ENCODE assay signal across 15 cellular contexts in genomic region chr19:39388657-39389056, GRCh38. TPM values are rescaled to one million over a fixed set of nuclear protein-coding genes. Genes with fewer than 3 reads are reported as not detected.
A peak's percentile ranks its signal among the peaks of the same experiment; 100 is the strongest.
DNase-seq lines count a peak whose midpoint lies in the region; ATAC-seq and TF ChIP-seq lines count a peak whose summit lies in the region.
"Had no signal": no experiment of that assay in that cellular context is flagged by ENCODE, and none has a peak within 500 bp of the region (broad histone marks: within the 10 kb centered on the region; RNA-seq: fewer than 3 reads in every experiment).

No MANE protein-coding gene starts in this region.

- H3K4me1 ChIP-seq in breast epithelium (peaks cover 8 to 15% of the 10 kb centered on the region in 2 donors), vagina (peaks cover 29% of the 10 kb centered on the region)

- CTCF ChIA-PET in MCF 10A (lab: Yijun Ruan, JAX): interaction anchor here (0.8 to 1.1 kb wide), 3 partner anchors 9 to 16 kb away, joined by 3 read pairs; no protein-coding TSS in a partner anchor
- CTCF ChIA-PET in activated CD4-positive, alpha-beta memory T cell treated with anti-CD3 and anti-CD28 coated beads, Interleukin-2, amount 10 ng/mL, durations not matched to agents 7 days and 5 days (lab: Charles Lee): no interaction called here

- no peak for TF ChIP-seq POLR2A in breast epithelium (IDR thresholded peaks at IDR 0.05)
- no peak for TF ChIP-seq POLR2A in vagina (IDR thresholded peaks at IDR 0.05)

- H3K9me3 Mint-ChIP-seq in MCF 10A (ENCODE audit: unreplicated experiment) (no peaks in the 10 kb centered on the region), memory B cell (no peaks in the 10 kb centered on the region)
- no peaks in the 10 kb centered on the region for H3K9me3 Mint-ChIP-seq in activated CD4-positive, alpha-beta memory T cell treated with anti-CD3 and anti-CD28 coated beads, Interleukin-2, amount 10 ng/mL, durations not matched to agents 7 days and 5 days

- H3K9me3 ChIP-seq in breast epithelium (no peaks in the 10 kb centered on the region), vagina (no peaks in the 10 kb centered on the region)
- H3K9me3 ChIP-seq: psoas muscle had no signal

- H3K36me3 ChIP-seq in breast epithelium (no peaks in the 10 kb centered on the region), vagina (peaks cover 0 to 49% of the 10 kb centered on the region in 2 donors)

- H3K27ac Mint-ChIP-seq in MCF 10A (ENCODE audit: low read depth, unreplicated experiment) (no peak overlapping the region), memory B cell (peak overlapping the region; percentile 98)
- peak overlapping the region; percentile 41 for H3K27ac Mint-ChIP-seq in activated CD4-positive, alpha-beta memory T cell treated with anti-CD3 and anti-CD28 coated beads, Interleukin-2, amount 10 ng/mL, durations not matched to agents 7 days and 5 days

- peaks cover 70% of the 10 kb centered on the region for H3K36me3 Mint-ChIP-seq in MCF 10A (ENCODE audit: insufficient read depth, unreplicated experiment)
- H3K36me3 Mint-ChIP-seq in activated CD4-positive, alpha-beta memory T cell treated with anti-CD3 and anti-CD28 coated beads, Interleukin-2, amount 10 ng/mL, durations not matched to agents 7 days and 5 days (ENCODE audit: low read depth): peaks cover 46% of the 10 kb centered on the region
- peaks cover 21% of the 10 kb centered on the region for H3K36me3 Mint-ChIP-seq in memory B cell

- POLR2A ChIA-PET in MCF 10A (lab: Yijun Ruan, JAX): interaction anchor here (0.6 to 1.3 kb wide), 3 partner anchors 14 to 57 kb away, joined by 3 to 5 read pairs (median 3); partner anchors contain the start of genes RPS16 and SUPT5H
- POLR2A ChIA-PET in activated CD4-positive, alpha-beta memory T cell treated with anti-CD3 and anti-CD28 coated beads, Interleukin-2, amount 10 ng/mL, durations not matched to agents 7 days and 5 days (lab: Charles Lee): interaction anchor here (1.0 to 3.4 kb wide), 3 partner anchors 9 to 54 kb away, joined by 3 to 27 read pairs (median 3); partner anchors contain the start of gene GMFG

- TF ChIP-seq CTCF in breast epithelium (IDR thresholded peaks at IDR 0.05) (no peak), MCF 10A (IDR thresholded peaks at IDR 0.05; ENCODE audit: unreplicated experiment) (no peak), vagina (IDR thresholded peaks at IDR 0.05) (no peak), GM10266 (IDR thresholded peaks at IDR 0.05; ENCODE audit: control insufficient read depth, insufficient read depth, low read depth, missing control alignments) (no peak)

- H3K4me3 Mint-ChIP-seq in MCF 10A (ENCODE audit: unreplicated experiment) (no peak overlapping the region), memory B cell (no peak overlapping the region)
- H3K4me3 Mint-ChIP-seq in activated CD4-positive, alpha-beta memory T cell treated with anti-CD3 and anti-CD28 coated beads, Interleukin-2, amount 10 ng/mL, durations not matched to agents 7 days and 5 days: no peak overlapping the region

- DNase-seq in breast epithelium (ENCODE audit: low spot score in 2 of 2) (no peak), MCF 10A (ENCODE audit: unreplicated experiment) (no peak), memory B cell (ENCODE audit: low spot score in 2 of 2) (no peak), vagina (ENCODE audit: extremely low spot score in 2 of 2) (no peak), GM10266 (ENCODE audit: extremely low spot score) (no peak), SIG-M5 treated with dmso at 0.1 percent for 504 hours (lab: John Stamatoyannopoulos, UW; ENCODE audit: unreplicated experiment) (no peak)
- DNase-seq in activated CD4-positive, alpha-beta memory T cell treated with anti-CD3 and anti-CD28 coated beads, Interleukin-2, amount 10 ng/mL, durations not matched to agents 7 days and 5 days: no peak
- DNase-seq: activated CD4-positive, alpha-beta T cell treated with anti-CD3 and anti-CD28 coated beads, Interleukin-2, amount 50 U/mL, for 48 hours; activated naive CD4-positive, alpha-beta T cell; DMS 273 treated with DMSO at 0.1 percent for 48 hours; NCI-H1092; NK-92 treated with Interleukin-12 subunit alpha and Interleukin-12 subunit beta, amount 100 ng/mL, for 24 hours; SHP77 had no signal

- H3K4me3 ChIP-seq in breast epithelium (no peak overlapping the region), vagina (no peak overlapping the region)
- H3K4me3 ChIP-seq: psoas muscle had no signal

- ATAC-seq in memory B cell (ENCODE audit: low read depth) (no peak), HG03571 (IDR thresholded peaks at IDR 0.05; ENCODE audit: unreplicated experiment) (no peak)
- ATAC-seq: psoas muscle had no signal

- no peaks in the 10 kb centered on the region for H3K27me3 ChIP-seq in breast epithelium
- no peaks in the 10 kb centered on the region for H3K27me3 ChIP-seq in vagina

- intact Hi-C loops in breast epithelium (cut with DNase I; ENCODE audit: low total_unique reads) (no loop called here), MCF 10A (cut with micrococcal nuclease) (no loop called here), vagina (cut with DNase I) (no loop called here)

- no TSS peak for BruUV-seq in MCF 10A (replicated peaks; lab: Mats Ljungman, UMichigan)

- H3K4me1 Mint-ChIP-seq in MCF 10A (ENCODE audit: insufficient read depth, unreplicated experiment) (peaks cover 12% of the 10 kb centered on the region), memory B cell (peaks cover 21% of the 10 kb centered on the region)
- H3K4me1 Mint-ChIP-seq in activated CD4-positive, alpha-beta memory T cell treated with anti-CD3 and anti-CD28 coated beads, Interleukin-2, amount 10 ng/mL, durations not matched to agents 7 days and 5 days: peaks cover 39% of the 10 kb centered on the region

- H3K27ac ChIP-seq in breast epithelium (peak overlapping the region; percentile 11 to 100), vagina (peak overlapping the region; percentile 13)

- no peaks in the 10 kb centered on the region for H3K27me3 Mint-ChIP-seq in MCF 10A (ENCODE audit: insufficient read depth, unreplicated experiment)
- no peaks in the 10 kb centered on the region for H3K27me3 Mint-ChIP-seq in activated CD4-positive, alpha-beta memory T cell treated with anti-CD3 and anti-CD28 coated beads, Interleukin-2, amount 10 ng/mL, durations not matched to agents 7 days and 5 days
- H3K27me3 Mint-ChIP-seq in memory B cell: no peaks in the 10 kb centered on the region

RNA-seq across cellular contexts. Expression of gene PAF1, which starts 2.2 kb away (rescaled TPM):
- total RNA-seq in breast epithelium: 10 to 100 TPM; 41.3 to 49.5 (median 45.2) TPM
- 47.0 and 48.5 TPM in 2 replicates for total RNA-seq in MCF 10A (2022)
- total RNA-seq in activated CD4-positive, alpha-beta memory T cell treated with anti-CD3 and anti-CD28 coated beads, Interleukin-2, amount 10 ng/mL, durations not matched to agents 7 days and 5 days: 10 to 100 TPM; 44.0 to 47.2 TPM
- total RNA-seq in vagina: 70.2 TPM

RNA-seq across cellular contexts. Expression of gene MED29, which starts 2.5 kb away (rescaled TPM):
- total RNA-seq in breast epithelium (10 to 100 TPM; 36.6 to 49.5 (median 47.3) TPM), MCF 10A (2022) (24.3 and 31.7 TPM in 2 replicates), vagina (37.8 TPM)
- 10 to 100 TPM; 32.3 to 34.5 TPM for total RNA-seq in activated CD4-positive, alpha-beta memory T cell treated with anti-CD3 and anti-CD28 coated beads, Interleukin-2, amount 10 ng/mL, durations not matched to agents 7 days and 5 days

RNA-seq across cellular contexts. Expression of gene ZFP36, which starts 18.0 kb away (rescaled TPM):
- 100 to 1,000 TPM in 2 of 3 donors, 10 to 100 TPM in 1; 91.7 to 299 (median 143) TPM for total RNA-seq in breast epithelium
- total RNA-seq in MCF 10A (2022): 83.7 and 98.4 TPM in 2 replicates
- total RNA-seq in activated CD4-positive, alpha-beta memory T cell treated with anti-CD3 and anti-CD28 coated beads, Interleukin-2, amount 10 ng/mL, durations not matched to agents 7 days and 5 days: 100 to 1,000 TPM; 189 to 194 TPM
- total RNA-seq in vagina: 631 TPM

RNA-seq across cellular contexts. Expression of gene PLEKHG2, which starts 23.8 kb away (rescaled TPM):
- total RNA-seq in breast epithelium: 10 to 100 TPM in 2 of 3 donors, 1 to 10 TPM in 1; 8.0 to 11.8 (median 10.2) TPM
- total RNA-seq in MCF 10A (2022): 19.2 and 19.6 TPM in 2 replicates
- 10 to 100 TPM; 82.4 to 93.0 TPM for total RNA-seq in activated CD4-positive, alpha-beta memory T cell treated with anti-CD3 and anti-CD28 coated beads, Interleukin-2, amount 10 ng/mL, durations not matched to agents 7 days and 5 days
- total RNA-seq in vagina: 18.9 TPM

RNA-seq across cellular contexts. Expression of gene SAMD4B, which starts 46.4 kb away (rescaled TPM):
- total RNA-seq in breast epithelium (10 to 100 TPM; 57.4 to 65.2 (median 59.7) TPM), MCF 10A (2022) (65.4 and 94.2 TPM in 2 replicates), vagina (128 TPM)
- 10 to 100 TPM; 53.9 to 54.8 TPM for total RNA-seq in activated CD4-positive, alpha-beta memory T cell treated with anti-CD3 and anti-CD28 coated beads, Interleukin-2, amount 10 ng/mL, durations not matched to agents 7 days and 5 days
